ENCODE assay signal across 17 cellular contexts in the genomic region with DNA sequence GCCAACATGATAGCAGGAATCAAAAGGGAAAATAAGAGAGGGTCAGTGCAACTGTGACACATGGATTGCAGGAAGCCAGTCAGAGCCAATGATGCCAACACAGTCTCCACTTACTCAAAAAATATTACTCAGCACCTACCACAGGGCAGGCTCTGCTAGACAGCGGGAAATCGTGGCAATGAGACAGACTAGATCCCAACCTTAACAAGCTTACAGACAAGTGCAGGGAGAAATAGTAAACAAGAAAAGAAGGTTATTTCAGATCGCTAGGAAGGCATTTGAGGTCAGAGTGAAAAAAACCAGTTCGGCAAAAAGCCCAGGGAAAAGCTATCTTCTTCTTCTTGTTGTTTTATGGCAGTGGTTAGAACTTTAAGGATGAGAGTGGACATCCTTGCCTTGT. TPM values are rescaled to one million over a fixed set of nuclear protein-coding genes. Genes with fewer than 3 reads are reported as not detected.
A peak's percentile ranks its signal among the peaks of the same experiment; 100 is the strongest.
DNase-seq lines count a peak whose midpoint lies in the region; ATAC-seq and TF ChIP-seq lines count a peak whose summit lies in the region.
"Had no signal": no experiment of that assay in that cellular context is flagged by ENCODE, and none has a peak within 500 bp of the region (broad histone marks: within the 10 kb centered on the region; RNA-seq: fewer than 3 reads in every experiment).

No MANE protein-coding gene starts in this region.

- DNase-seq in EH (ENCODE audit: low read depth) (peak; percentile 53), LNCaP clone FGC (ENCODE audit: low read depth) (peak; percentile 37), epithelial cell of esophagus (ENCODE audit: low read depth) (peak; percentile 44), progenitor cell of endocrine pancreas (ENCODE audit: low spot score, unreplicated experiment) (no peak), NCI-H1105 treated with DMSO at 0.1 percent for 48 hours (lab: John Stamatoyannopoulos, UW) (no peak)
- DNase-seq: activated CD4-positive, alpha-beta memory T cell treated with anti-CD3 and anti-CD28 coated beads, Interleukin-2, amount 10 ng/mL, durations not matched to agents 7 days and 5 days; activated T-cell treated with anti-CD3 and anti-CD28 coated beads, Interleukin-2, amount 50 U/mL, for 72 hours; NCI-H2107; NCI-H526 treated with DMSO at 0.1 percent for 48 hours; sigmoid colon had no signal

- H3K27ac Mint-ChIP-seq in progenitor cell of endocrine pancreas, result peak overlapping the region; percentile 2
- H3K27ac Mint-ChIP-seq: activated CD4-positive, alpha-beta memory T cell treated with anti-CD3 and anti-CD28 coated beads, Interleukin-2, amount 10 ng/mL, durations not matched to agents 7 days and 5 days; activated T-cell treated with anti-CD3 and anti-CD28 coated beads, Interleukin-2, amount 50 U/mL, for 72 hours had no signal

- H3K4me1 Mint-ChIP-seq in progenitor cell of endocrine pancreas (ENCODE audit: low read depth), result peaks cover 10% of the 10 kb centered on the region

- TF ChIP-seq CTCF in LNCaP clone FGC (IDR thresholded peaks at IDR 0.05; ENCODE audit: control insufficient read depth, extremely low read depth, insufficient read depth) (no peak), epithelial cell of esophagus (IDR thresholded peaks at IDR 0.05; ENCODE audit: insufficient read depth, low read depth, low read length, missing control alignments) (no peak), progenitor cell of endocrine pancreas (IDR thresholded peaks at IDR 0.05; ENCODE audit: unreplicated experiment) (no peak)

- no peak overlapping the region for H3K4me3 Mint-ChIP-seq in progenitor cell of endocrine pancreas (ENCODE audit: low read depth)
- H3K4me3 Mint-ChIP-seq: activated CD4-positive, alpha-beta memory T cell treated with anti-CD3 and anti-CD28 coated beads, Interleukin-2, amount 10 ng/mL, durations not matched to agents 7 days and 5 days; activated T-cell treated with anti-CD3 and anti-CD28 coated beads, Interleukin-2, amount 50 U/mL, for 72 hours; central memory CD8-positive, alpha-beta T cell; neural crest cell had no signal

- H3K9me3 Mint-ChIP-seq in progenitor cell of endocrine pancreas (ENCODE audit: low read depth), result no peaks in the 10 kb centered on the region
- H3K9me3 Mint-ChIP-seq: central memory CD8-positive, alpha-beta T cell; neural crest cell had no signal

- peaks cover 5% of the 10 kb centered on the region for H3K36me3 Mint-ChIP-seq in progenitor cell of endocrine pancreas (ENCODE audit: insufficient read depth)

- ATAC-seq in GM19324 (IDR thresholded peaks at IDR 0.05; ENCODE audit: low FRiP score, unreplicated experiment) (no peak), HG02798 (IDR thresholded peaks at IDR 0.05; ENCODE audit: poor library complexity, unreplicated experiment) (no peak)
- ATAC-seq: activated T-cell treated with anti-CD3 and anti-CD28 coated beads, Interleukin-2, amount 50 U/mL, for 72 hours had no signal

- H3K4me3 ChIP-seq in LNCaP clone FGC (ENCODE audit: low read depth, low read length), result no peak overlapping the region
- no peak overlapping the region for H3K4me3 ChIP-seq in epithelial cell of esophagus (ENCODE audit: low read length)
- H3K4me3 ChIP-seq: lung, sigmoid colon, suprapubic skin had no signal

- no peaks in the 10 kb centered on the region for H3K27me3 Mint-ChIP-seq in progenitor cell of endocrine pancreas
- H3K27me3 Mint-ChIP-seq: activated CD4-positive, alpha-beta memory T cell treated with anti-CD3 and anti-CD28 coated beads, Interleukin-2, amount 10 ng/mL, durations not matched to agents 7 days and 5 days; central memory CD8-positive, alpha-beta T cell had no signal

RNA-seq across cellular contexts. Expression of a gene that starts 45.2 kb away (rescaled TPM):
- not detected in 2 replicates for total RNA-seq in progenitor cell of endocrine pancreas
- total RNA-seq: activated CD4-positive, alpha-beta memory T cell treated with anti-CD3 and anti-CD28 coated beads, Interleukin-2, amount 10 ng/mL, durations not matched to agents 7 days and 5 days; neural crest cell; OCI-LY7 had no signal

RNA-seq across cellular contexts. Expression of a gene that starts 53.4 kb away (rescaled TPM):
- total RNA-seq in progenitor cell of endocrine pancreas, result 16.7 and 19.6 TPM in 2 replicates

Comparison
In these comparisons a context has a peak if more than half of its experiments do, and no peak if none do; other contexts are left out.
1. DNase-seq: peak in EH (single experiment), LNCaP clone FGC (single experiment) and epithelial cell of esophagus (single experiment); none in progenitor cell of endocrine pancreas (single experiment) and NCI-H1105 treated with DMSO at 0.1 percent for 48 hours (single experiment).